ENCODE assay signal across 25 cellular contexts in genomic region chr6:4860387-4860786, GRCh38.
"Had no signal": no experiment of that assay in that cellular context is flagged by ENCODE, and none has a peak within 500 bp of the region (broad histone marks: within the 10 kb centered on the region; RNA-seq: fewer than 3 reads in every experiment).

No MANE protein-coding gene starts in this region.

- DNase-seq: dermis blood vessel endothelial cell; dorsolateral prefrontal cortex; effector CD4-positive, alpha-beta T cell; effector memory CD4-positive, alpha-beta T cell; foreskin keratinocyte; heart left ventricle; hypothalamus; immature natural killer cell; islet precursor cell; kidney; kidney glomerular epithelial cell; left colon; left ventricle myocardium superior; lower lobe of right lung; mesenchymal stem cell; mucosa of descending colon; naive B cell had no signal

- H2AFZ ChIP-seq: hepatocyte had no signal

- H3K4me1 ChIP-seq: foreskin keratinocyte had no signal

- H3K36me3 ChIP-seq: esophagus muscularis mucosa, gastroesophageal sphincter, heart left ventricle, lower lobe of right lung had no signal

- H3K4me3 ChIP-seq: coronary artery, dorsolateral prefrontal cortex, esophagus muscularis mucosa, gastroesophageal sphincter, heart left ventricle, hepatocyte, lower lobe of right lung, mucosa of descending colon had no signal

- H3K27me3 Mint-ChIP-seq: naive B cell had no signal

- H3K27ac ChIP-seq: coronary artery, dorsolateral prefrontal cortex, esophagus muscularis mucosa, foreskin keratinocyte, gastroesophageal sphincter, heart left ventricle, hepatocyte, lower lobe of right lung had no signal

- ATAC-seq: foreskin keratinocyte, gastroesophageal sphincter, heart left ventricle, left colon, left lobe of liver, left ventricle myocardium superior, lower lobe of right lung, mucosa of descending colon had no signal

- H3K27ac Mint-ChIP-seq: mesothelial cell of epicardium had no signal

- H3K27me3 ChIP-seq: dorsolateral prefrontal cortex, esophagus muscularis mucosa, foreskin keratinocyte, gastroesophageal sphincter, heart left ventricle, hepatocyte had no signal

- FAIRE-seq: endothelial cell of umbilical vein, frontal cortex, kidney had no signal

- H3K4me2 ChIP-seq: hepatocyte had no signal

- H3K4me3 Mint-ChIP-seq: immature natural killer cell, mesothelial cell of epicardium had no signal
